Comparison of ENCODE assay signal across 1 cellular context in the genomic region with DNA sequence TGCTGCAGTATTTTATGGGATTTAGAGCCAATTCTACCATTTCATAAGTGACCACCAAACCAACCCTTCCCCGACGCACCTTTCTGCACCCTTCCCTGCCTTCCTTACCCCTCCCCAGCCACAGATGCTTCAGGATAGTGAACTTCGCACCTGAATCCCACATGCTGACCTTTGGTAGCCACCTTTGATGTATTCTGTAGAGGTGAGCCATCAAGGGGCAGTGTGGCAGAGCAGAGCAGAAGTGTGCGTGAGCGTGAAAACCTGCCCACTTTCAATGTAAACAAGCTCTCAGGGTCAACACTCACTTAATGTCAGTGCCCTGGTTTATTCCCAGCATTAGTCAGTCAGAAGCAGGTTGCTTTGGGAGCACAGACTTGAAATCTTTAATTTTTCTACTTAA.
TF ChIP-seq lines count a peak whose summit lies in the region.

No MANE protein-coding gene starts in this region.

TF ChIP-seq in HepG2, 621 proteins besides CTCF, POLR2A, EP300 and RAD21 (continued from another document and continues in another):
- TF ChIP-seq ZNF10 (CRISPR knock-in tag; IDR thresholded peaks at IDR 0.05; ENCODE audit: borderline replicate concordance, low read depth) (no peak), AHR (CRISPR knock-in tag; IDR thresholded peaks at IDR 0.05) (no peak), TOE1 (CRISPR knock-in tag; IDR thresholded peaks at IDR 0.05) (no peak), NR2F1 (CRISPR knock-in tag; IDR thresholded peaks at IDR 0.05) (peak; percentile 94), ZC3H13 (CRISPR knock-in tag; IDR thresholded peaks at IDR 0.05) (no peak), ZNF597 (CRISPR knock-in tag; IDR thresholded peaks at IDR 0.05) (no peak), KLF11 (CRISPR knock-in tag; IDR thresholded peaks at IDR 0.05) (no peak), SP5 (CRISPR knock-in tag; IDR thresholded peaks at IDR 0.05; ENCODE audit: borderline replicate concordance, low read depth) (0 out of 2 replicates have a peak, but pooled peaks have one; percentile 26), SP140L (CRISPR knock-in tag; IDR thresholded peaks at IDR 0.05; ENCODE audit: borderline replicate concordance) (no peak), ZFY (CRISPR knock-in tag; IDR thresholded peaks at IDR 0.05) (no peak), SPEN (CRISPR knock-in tag; IDR thresholded peaks at IDR 0.05; ENCODE audit: low read depth) (peak; percentile 64; the same call in 1 of the 2 replicates), RXRA (CRISPR knock-in tag; IDR thresholded peaks at IDR 0.05) (peak; percentile 79; the same call in 1 of the 2 replicates), KMT2B (CRISPR knock-in tag; IDR thresholded peaks at IDR 0.05) (0 out of 2 replicates have a peak, but pooled peaks have one; percentile 35), CBX1 (IDR thresholded peaks at IDR 0.05; ENCODE audit: low read depth) (no peak), MXD3 (CRISPR knock-in tag; IDR thresholded peaks at IDR 0.05) (no peak), POGZ (CRISPR knock-in tag; IDR thresholded peaks at IDR 0.05) (peak; percentile 90), ZNF768 (CRISPR knock-in tag; IDR thresholded peaks at IDR 0.05) (no peak), ZNF781 (CRISPR knock-in tag; IDR thresholded peaks at IDR 0.05; ENCODE audit: borderline replicate concordance, not compliant biosample characterization) (no peak), AGO2 (optimal IDR thresholded peaks at IDR 0.05; ENCODE audit: low read depth, low read length) (no peak), ZBTB4 (CRISPR knock-in tag; IDR thresholded peaks at IDR 0.05; ENCODE audit: borderline replicate concordance) (0 out of 2 replicates have a peak, but pooled peaks have one; percentile 37), MTF2 (CRISPR knock-in tag; IDR thresholded peaks at IDR 0.05; ENCODE audit: borderline replicate concordance) (no peak), KLF16 (CRISPR knock-in tag; IDR thresholded peaks at IDR 0.05) (peak in 1 of 2 experiments; percentile 27; a peak in 1 of 4 replicates), ZNF687 (CRISPR knock-in tag; IDR thresholded peaks at IDR 0.05) (peak; percentile 28; the same call in 1 of the 2 replicates), NFAT5 (CRISPR knock-in tag; IDR thresholded peaks at IDR 0.05) (no peak), TERF1 (CRISPR knock-in tag; IDR thresholded peaks at IDR 0.05) (no peak), FOXC1 (CRISPR knock-in tag; IDR thresholded peaks at IDR 0.05; ENCODE audit: borderline replicate concordance) (no peak), NFYC (CRISPR knock-in tag; IDR thresholded peaks at IDR 0.05) (no peak), KDM5A (IDR thresholded peaks at IDR 0.05; ENCODE audit: borderline replicate concordance, low read length) (no peak), PHB2 (IDR thresholded peaks at IDR 0.05; ENCODE audit: partially characterized antibody) (no peak), KLF13 (CRISPR knock-in tag; IDR thresholded peaks at IDR 0.05) (no peak), XBP1 (CRISPR knock-in tag; IDR thresholded peaks at IDR 0.05) (no peak), NCOR1 (IDR thresholded peaks at IDR 0.05; ENCODE audit: borderline replicate concordance, low read length) (peak; percentile 85; the same call in 1 of the 2 replicates), ZNF879 (CRISPR knock-in tag; IDR thresholded peaks at IDR 0.05) (no peak), SRY (CRISPR knock-in tag; IDR thresholded peaks at IDR 0.05) (no peak), ZFP82 (CRISPR knock-in tag; IDR thresholded peaks at IDR 0.05; ENCODE audit: borderline replicate concordance) (no peak), ERF (CRISPR knock-in tag; IDR thresholded peaks at IDR 0.05) (peak; percentile 48; the same call in 1 of the 2 replicates)
- TF ChIP-seq, protein P1, sequence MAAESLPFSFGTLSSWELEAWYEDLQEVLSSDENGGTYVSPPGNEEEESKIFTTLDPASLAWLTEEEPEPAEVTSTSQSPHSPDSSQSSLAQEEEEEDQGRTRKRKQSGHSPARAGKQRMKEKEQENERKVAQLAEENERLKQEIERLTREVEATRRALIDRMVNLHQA (CRISPR knock-in tag; IDR thresholded peaks at IDR 0.05), result no peak
- TF ChIP-seq, protein P2, sequence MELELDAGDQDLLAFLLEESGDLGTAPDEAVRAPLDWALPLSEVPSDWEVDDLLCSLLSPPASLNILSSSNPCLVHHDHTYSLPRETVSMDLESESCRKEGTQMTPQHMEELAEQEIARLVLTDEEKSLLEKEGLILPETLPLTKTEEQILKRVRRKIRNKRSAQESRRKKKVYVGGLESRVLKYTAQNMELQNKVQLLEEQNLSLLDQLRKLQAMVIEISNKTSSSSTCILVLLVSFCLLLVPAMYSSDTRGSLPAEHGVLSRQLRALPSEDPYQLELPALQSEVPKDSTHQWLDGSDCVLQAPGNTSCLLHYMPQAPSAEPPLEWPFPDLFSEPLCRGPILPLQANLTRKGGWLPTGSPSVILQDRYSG (CRISPR knock-in tag; IDR thresholded peaks at IDR 0.05), result no peak
- TF ChIP-seq, protein P3, sequence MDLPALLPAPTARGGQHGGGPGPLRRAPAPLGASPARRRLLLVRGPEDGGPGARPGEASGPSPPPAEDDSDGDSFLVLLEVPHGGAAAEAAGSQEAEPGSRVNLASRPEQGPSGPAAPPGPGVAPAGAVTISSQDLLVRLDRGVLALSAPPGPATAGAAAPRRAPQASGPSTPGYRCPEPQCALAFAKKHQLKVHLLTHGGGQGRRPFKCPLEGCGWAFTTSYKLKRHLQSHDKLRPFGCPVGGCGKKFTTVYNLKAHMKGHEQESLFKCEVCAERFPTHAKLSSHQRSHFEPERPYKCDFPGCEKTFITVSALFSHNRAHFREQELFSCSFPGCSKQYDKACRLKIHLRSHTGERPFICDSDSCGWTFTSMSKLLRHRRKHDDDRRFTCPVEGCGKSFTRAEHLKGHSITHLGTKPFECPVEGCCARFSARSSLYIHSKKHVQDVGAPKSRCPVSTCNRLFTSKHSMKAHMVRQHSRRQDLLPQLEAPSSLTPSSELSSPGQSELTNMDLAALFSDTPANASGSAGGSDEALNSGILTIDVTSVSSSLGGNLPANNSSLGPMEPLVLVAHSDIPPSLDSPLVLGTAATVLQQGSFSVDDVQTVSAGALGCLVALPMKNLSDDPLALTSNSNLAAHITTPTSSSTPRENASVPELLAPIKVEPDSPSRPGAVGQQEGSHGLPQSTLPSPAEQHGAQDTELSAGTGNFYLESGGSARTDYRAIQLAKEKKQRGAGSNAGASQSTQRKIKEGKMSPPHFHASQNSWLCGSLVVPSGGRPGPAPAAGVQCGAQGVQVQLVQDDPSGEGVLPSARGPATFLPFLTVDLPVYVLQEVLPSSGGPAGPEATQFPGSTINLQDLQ (CRISPR knock-in tag; IDR thresholded peaks at IDR 0.05), result no peak
